In the genomic region with DNA sequence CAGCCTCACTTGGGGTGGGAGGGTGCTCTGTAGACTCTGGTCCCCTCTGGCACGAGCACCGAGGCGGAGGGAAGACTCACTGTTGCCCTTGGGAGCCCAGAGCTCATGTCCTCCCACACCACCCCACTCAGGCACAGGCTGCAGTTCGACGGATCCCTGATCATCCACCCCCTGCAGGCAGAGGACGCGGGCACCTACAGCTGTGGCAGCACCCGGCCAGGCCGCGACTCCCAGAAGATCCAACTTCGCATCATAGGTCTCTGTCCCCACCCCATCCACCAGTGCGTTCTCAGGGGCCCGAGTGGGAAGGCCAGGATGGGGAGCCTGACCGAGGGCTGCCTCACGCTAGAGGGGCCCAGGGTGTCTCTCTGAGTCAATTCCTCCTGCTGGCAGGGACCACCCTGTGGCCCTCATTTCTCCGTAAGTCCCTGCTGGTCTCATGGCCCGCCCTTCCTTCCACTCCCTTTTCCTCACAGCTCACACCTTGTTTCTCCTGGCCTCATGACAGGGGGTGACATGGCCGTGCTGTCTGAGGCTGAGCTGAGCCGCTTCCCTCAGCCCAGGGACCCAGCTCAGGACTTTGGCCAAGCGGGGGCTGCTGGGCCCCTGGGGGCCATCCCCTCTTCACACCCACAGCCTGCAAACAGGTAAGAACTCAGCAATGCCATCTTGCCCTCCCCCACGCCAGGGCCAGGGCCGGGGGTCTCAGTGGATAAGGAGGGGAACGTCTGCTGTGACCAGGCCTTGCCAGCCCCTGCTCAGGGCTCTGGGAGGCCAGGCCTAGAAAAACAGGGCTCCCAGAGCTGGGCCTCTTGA, we compare ENCODE assay signal across 19 cellular contexts. TPM values are rescaled to one million over a fixed set of nuclear protein-coding genes. Genes with fewer than 3 reads are reported as not detected.
A peak's percentile ranks its signal among the peaks of the same experiment; 100 is the strongest.
DNase-seq lines count a peak whose midpoint lies in the region; ATAC-seq, FAIRE-seq and TF ChIP-seq lines count a peak whose summit lies in the region.
"Had no signal": no experiment of that assay in that cellular context is flagged by ENCODE, and none has a peak within 500 bp of the region (broad histone marks: within the 10 kb centered on the region; RNA-seq: fewer than 3 reads in every experiment).

No MANE protein-coding gene starts in this region.

- peaks cover 39% of the 10 kb centered on the region for H3K27me3 Mint-ChIP-seq in activated naive CD4-positive, alpha-beta T cell treated with anti-CD3 and anti-CD28 coated beads, Interleukin-2, amount 10 ng/mL, durations not matched to agents 7 days and 5 days
- H3K27me3 Mint-ChIP-seq in IgD-negative memory B cell = peaks cover 7% of the 10 kb centered on the region
- H3K27me3 Mint-ChIP-seq in type B pancreatic cell = no peaks in the 10 kb centered on the region

- H3K4me1 ChIP-seq in mucosa of descending colon (ENCODE audit: low read depth) = no peaks in the 10 kb centered on the region
- H3K4me1 ChIP-seq: HAP-1 had no signal

- peak overlapping the region; percentile 82 for H3K27ac Mint-ChIP-seq in activated naive CD4-positive, alpha-beta T cell treated with anti-CD3 and anti-CD28 coated beads, Interleukin-2, amount 10 ng/mL, durations not matched to agents 7 days and 5 days
- peak overlapping the region in 1 of 2 donors; percentile 40 for H3K27ac Mint-ChIP-seq in activated naive CD4-positive, alpha-beta T cell treated with anti-CD3 and anti-CD28 coated beads, Interleukin-2, amount 50 U/mL, for 72 hours
- H3K27ac Mint-ChIP-seq in IgD-negative memory B cell = peak overlapping the region; percentile 18 to 61 (median 31)
- H3K27ac Mint-ChIP-seq in type B pancreatic cell = no peak overlapping the region
- H3K27ac Mint-ChIP-seq: CD8-positive, alpha-beta memory T cell had no signal

- no peak overlapping the region for H3K4me3 Mint-ChIP-seq in activated naive CD4-positive, alpha-beta T cell treated with anti-CD3 and anti-CD28 coated beads, Interleukin-2, amount 10 ng/mL, durations not matched to agents 7 days and 5 days
- H3K4me3 Mint-ChIP-seq in IgD-negative memory B cell = no peak overlapping the region
- H3K4me3 Mint-ChIP-seq in type B pancreatic cell = no peak overlapping the region
- H3K4me3 Mint-ChIP-seq: CD8-positive, alpha-beta memory T cell had no signal

- H3K36me3 Mint-ChIP-seq in activated naive CD4-positive, alpha-beta T cell treated with anti-CD3 and anti-CD28 coated beads, Interleukin-2, amount 10 ng/mL, durations not matched to agents 7 days and 5 days = no peaks in the 10 kb centered on the region
- H3K36me3 Mint-ChIP-seq in activated naive CD4-positive, alpha-beta T cell treated with anti-CD3 and anti-CD28 coated beads, Interleukin-2, amount 50 U/mL, for 72 hours = no peaks in the 10 kb centered on the region
- peaks cover 3% of the 10 kb centered on the region for H3K36me3 Mint-ChIP-seq in IgD-negative memory B cell
- no peaks in the 10 kb centered on the region for H3K36me3 Mint-ChIP-seq in type B pancreatic cell
- H3K36me3 Mint-ChIP-seq: CD8-positive, alpha-beta memory T cell had no signal

- peak; percentile 70 for FAIRE-seq in urothelium cell line (lab: Jason Lieb, UNC)
- FAIRE-seq: A204.1, D721Med had no signal

- no peaks in the 10 kb centered on the region for H3K9me3 ChIP-seq in mucosa of descending colon
- H3K9me3 ChIP-seq: BLaER1 treated with 17β-estradiol and CSF1 and Interleukin-3, amounts not matched to agents 10 nM and 100 nM; HAP-1 had no signal

- H3K36me3 ChIP-seq in mucosa of descending colon (ENCODE audit: low read depth) = no peaks in the 10 kb centered on the region

- no peaks in the 10 kb centered on the region for H3K4me1 Mint-ChIP-seq in activated naive CD4-positive, alpha-beta T cell treated with anti-CD3 and anti-CD28 coated beads, Interleukin-2, amount 10 ng/mL, durations not matched to agents 7 days and 5 days
- H3K4me1 Mint-ChIP-seq in IgD-negative memory B cell (peaks cover 1 to 2% (median 2%) of the 10 kb centered on the region in 3 donors), type B pancreatic cell (ENCODE audit: unreplicated experiment) (no peaks in the 10 kb centered on the region)

- no peak for TF ChIP-seq CTCF in mucosa of descending colon (IDR thresholded peaks at IDR 0.05)
- TF ChIP-seq CTCF in type B pancreatic cell (conservative IDR thresholded peaks at IDR 0.05) = no peak

- no peaks in the 10 kb centered on the region for H3K9me3 Mint-ChIP-seq in activated naive CD4-positive, alpha-beta T cell treated with anti-CD3 and anti-CD28 coated beads, Interleukin-2, amount 10 ng/mL, durations not matched to agents 7 days and 5 days
- H3K9me3 Mint-ChIP-seq in activated naive CD4-positive, alpha-beta T cell treated with anti-CD3 and anti-CD28 coated beads, Interleukin-2, amount 50 U/mL, for 72 hours = no peaks in the 10 kb centered on the region
- H3K9me3 Mint-ChIP-seq in IgD-negative memory B cell = no peaks in the 10 kb centered on the region
- no peaks in the 10 kb centered on the region for H3K9me3 Mint-ChIP-seq in type B pancreatic cell
- H3K9me3 Mint-ChIP-seq: CD8-positive, alpha-beta memory T cell had no signal

- intact Hi-C loops in mucosa of descending colon (cut with DNase I, micrococcal nuclease) = no loop called here

- no peak for ATAC-seq in activated naive CD4-positive, alpha-beta T cell treated with anti-CD3 and anti-CD28 coated beads, Interleukin-2, amount 50 U/mL, for 72 hours
- ATAC-seq in mucosa of descending colon = peak; percentile 11
- no peak for ATAC-seq in GM21528 (IDR thresholded peaks at IDR 0.05; ENCODE audit: low FRiP score, unreplicated experiment)

- CTCF ChIA-PET in activated naive CD4-positive, alpha-beta T cell treated with anti-CD3 and anti-CD28 coated beads, Interleukin-2, amount 10 ng/mL, durations not matched to agents 7 days and 5 days (lab: Charles Lee) = no interaction called here

- no peak for DNase-seq in activated naive CD4-positive, alpha-beta T cell treated with anti-CD3 and anti-CD28 coated beads, Interleukin-2, amount 10 ng/mL, durations not matched to agents 7 days and 5 days
- DNase-seq in activated naive CD4-positive, alpha-beta T cell treated with anti-CD3 and anti-CD28 coated beads, Interleukin-2, amount 50 U/mL, for 72 hours (ENCODE audit: low spot score in 2 of 2) = no peak
- DNase-seq in mucosa of descending colon (peak in 1 of 3 donors; percentile 16), urothelium cell line (ENCODE audit: low spot score) (no peak), type B pancreatic cell (ENCODE audit: extremely low spot score, unreplicated experiment) (no peak), kidney tubule cell (ENCODE audit: low spot score) (no peak)
- DNase-seq: KBM-7, NCI-H2081, NCI-H446 treated with DMSO at 0.1 percent for 48 hours, NCI-H748 treated with DMSO at 0.1 percent for 48 hours, OCI-M1, SHP77 treated with DMSO at 0.1 percent for 48 hours had no signal

- no peak overlapping the region for H3K4me3 ChIP-seq in mucosa of descending colon
- H3K4me3 ChIP-seq: BLaER1 treated with 17β-estradiol and CSF1 and Interleukin-3, amounts not matched to agents 10 nM and 100 nM; HAP-1 had no signal

RNA-seq across cellular contexts. Expression of a gene that starts 27.0 kb away (rescaled TPM):
- total RNA-seq in activated naive CD4-positive, alpha-beta T cell treated with anti-CD3 and anti-CD28 coated beads, Interleukin-2, amount 50 U/mL, for 72 hours = 1 to 10 TPM in 1 of 2 donors, under 1 TPM in 1; 0.91 to 1.4 TPM
- 0.55 TPM for polyA plus RNA-seq in IgD-negative memory B cell
- total RNA-seq in mucosa of descending colon (10 to 100 TPM in 1 of 3 donors, 1 to 10 TPM in 2; 4.9 to 22.5 (median 5.6) TPM), type B pancreatic cell (ENCODE audit: low replicate concordance) (0.99 and 2.0 TPM in 2 replicates)
